Comparison of ENCODE assay signal across 18 cellular contexts in the genomic region with DNA sequence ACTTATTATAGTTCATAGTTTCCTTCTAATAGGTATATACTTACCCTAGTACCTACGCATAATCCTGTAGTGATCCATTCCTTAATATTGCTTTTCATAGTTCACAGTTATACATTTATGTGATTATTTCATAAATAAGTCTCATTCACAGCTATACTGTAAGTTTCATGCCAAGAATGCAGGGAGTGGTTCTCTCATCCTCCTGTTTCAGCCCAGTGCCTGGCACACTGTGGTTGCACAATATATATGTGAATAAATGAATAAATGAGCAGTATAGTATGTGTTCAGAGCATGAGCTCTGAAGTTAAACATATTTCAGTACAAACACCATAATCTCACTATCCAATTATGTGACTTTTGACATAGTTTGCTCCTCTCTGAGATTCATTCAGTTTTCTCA.
DNase-seq lines count a peak whose midpoint lies in the region; ATAC-seq and TF ChIP-seq lines count a peak whose summit lies in the region.
"Had no signal": no experiment of that assay in that cellular context is flagged by ENCODE, and none has a peak within 500 bp of the region (broad histone marks: within the 10 kb centered on the region; RNA-seq: fewer than 3 reads in every experiment).

No MANE protein-coding gene starts in this region.

- no peak overlapping the region for H3K4me3 ChIP-seq in CD4-positive, alpha-beta memory T cell (ENCODE audit: low read length in 2 of 2)
- H3K4me3 ChIP-seq in choroid plexus epithelial cell (ENCODE audit: low read depth, low read length) (no peak overlapping the region), mesendoderm (ENCODE audit: low read length) (no peak overlapping the region)
- H3K4me3 ChIP-seq: right atrium auricular region had no signal

- H3K23ac ChIP-seq in mesendoderm (ENCODE audit: low read length), result no peak overlapping the region

- H3K9me3 ChIP-seq in CD4-positive, alpha-beta memory T cell (ENCODE audit: control insufficient read depth in 1 of 2, low read length in 2 of 2), result no peaks in the 10 kb centered on the region
- H3K9me3 ChIP-seq: Caco-2, right atrium auricular region had no signal

- H3K79me2 ChIP-seq in mesendoderm (ENCODE audit: control insufficient read depth, insufficient read depth, low read length), result no peaks in the 10 kb centered on the region

- H2BK120ac ChIP-seq in mesendoderm (ENCODE audit: low read depth, low read length), result no peak overlapping the region

- H3K36me3 Mint-ChIP-seq in CD4-positive, alpha-beta memory T cell, result peaks cover 16 to 24% of the 10 kb centered on the region in 2 donors
- H3K36me3 Mint-ChIP-seq in natural killer cell treated with Interleukin-12 subunit alpha and Interleukin-12 subunit beta and Interleukin-15 and Interleukin-18, amount 100 ng/mL, for 72 hours, result no peaks in the 10 kb centered on the region
- H3K36me3 Mint-ChIP-seq: WTC11 had no signal

- POLR2A ChIA-PET in CD4-positive, alpha-beta memory T cell (lab: Charles Lee; ENCODE audit: partially characterized antibody), result interaction anchor here (1.1 to 6.4 kb wide), 9 partner anchors 11 to 162 kb away, joined by 3 to 30 read pairs (median 4); a partner anchor contains a TSS

- no peak overlapping the region for H3K4me2 ChIP-seq in mesendoderm (ENCODE audit: low read length)

- no peak overlapping the region for H2BK5ac ChIP-seq in mesendoderm (ENCODE audit: low read length)

- intact Hi-C loops in CD4-positive, alpha-beta memory T cell (cut with micrococcal nuclease), result no loop called here

- no CpG with 5 or more reads among the region's 1 CpG for WGBS in mesendoderm (ENCODE audit: extremely low coverage, insufficient coverage, low lambda C conversion rate)

- no peak overlapping the region for H3K27ac ChIP-seq in CD4-positive, alpha-beta memory T cell (ENCODE audit: low read depth, low read length)
- no peak overlapping the region for H3K27ac ChIP-seq in mesendoderm (ENCODE audit: low read depth, low read length)

- no peaks in the 10 kb centered on the region for H3K36me3 ChIP-seq in CD4-positive, alpha-beta memory T cell (ENCODE audit: insufficient read depth, low read length)
- H3K36me3 ChIP-seq in mesendoderm (ENCODE audit: control insufficient read depth, insufficient read depth, low read length), result no peaks in the 10 kb centered on the region
- H3K36me3 ChIP-seq: brain microvascular endothelial cell, right atrium auricular region had no signal

- no peaks in the 10 kb centered on the region for H3K27me3 ChIP-seq in CD4-positive, alpha-beta memory T cell (ENCODE audit: insufficient read depth, low read length)
- H3K27me3 ChIP-seq in mesendoderm (ENCODE audit: insufficient read depth, low read length, poor library complexity), result no peaks in the 10 kb centered on the region
- H3K27me3 ChIP-seq: brain microvascular endothelial cell, right atrium auricular region had no signal

- TF ChIP-seq CTCF in choroid plexus epithelial cell (conservative IDR thresholded peaks at IDR 0.05; ENCODE audit: low read depth, low read length) (no peak), omental fat pad (IDR thresholded peaks at IDR 0.05) (no peak)

- peak overlapping the region in 1 of 8 donors; percentile 27 for H3K4me3 Mint-ChIP-seq in CD4-positive, alpha-beta memory T cell
- no peak overlapping the region for H3K4me3 Mint-ChIP-seq in natural killer cell treated with Interleukin-12 subunit alpha and Interleukin-12 subunit beta and Interleukin-15 and Interleukin-18, amount 100 ng/mL, for 72 hours
- H3K4me3 Mint-ChIP-seq: T-helper 1 cell treated with Interleukin-12 subunit alpha and Interleukin-12 subunit beta and Interleukin-4 antibody, amounts not matched to agents 30 μg/mL and 1 μg/mL, for 36 hours; WTC11 had no signal

- H3K9ac ChIP-seq in mesendoderm (ENCODE audit: low read length), result no peak overlapping the region

- no peak overlapping the region for H4K8ac ChIP-seq in mesendoderm (ENCODE audit: low read depth, low read length)

- no peaks in the 10 kb centered on the region for H3K27me3 Mint-ChIP-seq in CD4-positive, alpha-beta memory T cell
- H3K27me3 Mint-ChIP-seq in natural killer cell treated with Interleukin-12 subunit alpha and Interleukin-12 subunit beta and Interleukin-15 and Interleukin-18, amount 100 ng/mL, for 72 hours, result no peaks in the 10 kb centered on the region

- H3K4me1 Mint-ChIP-seq in CD4-positive, alpha-beta memory T cell, result peaks cover 56 to 85% (median 70%) of the 10 kb centered on the region in 4 donors
- H3K4me1 Mint-ChIP-seq in natural killer cell treated with Interleukin-12 subunit alpha and Interleukin-12 subunit beta and Interleukin-15 and Interleukin-18, amount 100 ng/mL, for 72 hours (ENCODE audit: low read depth in 2 of 2), result peaks cover 28 to 40% of the 10 kb centered on the region in 2 donors

- no peak overlapping the region for H3K4ac ChIP-seq in mesendoderm (ENCODE audit: low read depth, low read length)

- H3K4me1 ChIP-seq in CD4-positive, alpha-beta memory T cell (ENCODE audit: insufficient read depth, low read length), result peaks cover 51% of the 10 kb centered on the region
- no peaks in the 10 kb centered on the region for H3K4me1 ChIP-seq in mesendoderm (ENCODE audit: control insufficient read depth, low read depth, low read length)

- no peak overlapping the region for H2BK15ac ChIP-seq in mesendoderm (replicated peaks; ENCODE audit: low read depth)

- peak; percentile 29 for ATAC-seq in omental fat pad (ENCODE audit: low FRiP score)
- ATAC-seq in natural killer cell treated with Interleukin-12 subunit alpha and Interleukin-12 subunit beta and Interleukin-15 and Interleukin-18, amount 100 ng/mL, for 72 hours, result no peak
- ATAC-seq: WTC11 had no signal

- no peak overlapping the region for H3K56ac ChIP-seq in mesendoderm (ENCODE audit: low read length)

- no peaks in the 10 kb centered on the region for H3K9me3 Mint-ChIP-seq in CD4-positive, alpha-beta memory T cell
- no peaks in the 10 kb centered on the region for H3K9me3 Mint-ChIP-seq in natural killer cell treated with Interleukin-12 subunit alpha and Interleukin-12 subunit beta and Interleukin-15 and Interleukin-18, amount 100 ng/mL, for 72 hours
- H3K9me3 Mint-ChIP-seq: T-helper 1 cell treated with Interleukin-12 subunit alpha and Interleukin-12 subunit beta and Interleukin-4 antibody, amounts not matched to agents 30 μg/mL and 1 μg/mL, for 36 hours; WTC11 had no signal

- no peak overlapping the region for H4K5ac ChIP-seq in mesendoderm (ENCODE audit: low read length)

- peak overlapping the region in 6 of 7 donors; percentile 4 to 61 (median 52) for H3K27ac Mint-ChIP-seq in CD4-positive, alpha-beta memory T cell
- H3K27ac Mint-ChIP-seq in natural killer cell treated with Interleukin-12 subunit alpha and Interleukin-12 subunit beta and Interleukin-15 and Interleukin-18, amount 100 ng/mL, for 72 hours, result peak overlapping the region in 1 of 2 donors; percentile 67
- H3K27ac Mint-ChIP-seq: T-helper 1 cell treated with Interleukin-12 subunit alpha and Interleukin-12 subunit beta and Interleukin-4 antibody, amounts not matched to agents 30 μg/mL and 1 μg/mL, for 36 hours; WTC11 had no signal

- H3K18ac ChIP-seq in mesendoderm (ENCODE audit: low read length), result no peak overlapping the region

- DNase-seq in CD4-positive, alpha-beta memory T cell, result no peak
- DNase-seq in NCI-H226 (peak; percentile 67), choroid plexus epithelial cell (ENCODE audit: low read depth) (peak; percentile 58), omental fat pad (ENCODE audit: low spot score) (no peak), mesendoderm (no peak)
- DNase-seq in activated CD8-positive, alpha-beta memory T cell treated with anti-CD3 and anti-CD28 coated beads for 24 hours, result no peak
- DNase-seq in natural killer cell treated with Interleukin-12 subunit alpha and Interleukin-12 subunit beta and Interleukin-15 and Interleukin-18, amount 100 ng/mL, for 72 hours (ENCODE audit: low spot score), result no peak
- DNase-seq: activated CD8-positive, alpha-beta memory T cell treated with anti-CD3 and anti-CD28 coated beads, Interleukin-2, amount 50 U/mL, for 4 hours; activated naive CD4-positive, alpha-beta T cell treated with Interleukin-2 at 50 U/mL for 16 hours; brain microvascular endothelial cell; Caco-2; islet precursor cell; NCI-H1694 treated with DMSO at 0.1 percent for 48 hours; NCI-H446 treated with DMSO at 0.1 percent for 48 hours; RPMI8226 had no signal

- CTCF ChIA-PET in CD4-positive, alpha-beta memory T cell (lab: Charles Lee; ENCODE audit: partially characterized antibody), result interaction anchor here (1.4 to 4.7 kb wide), 5 partner anchors 9 to 116 kb away, joined by 3 to 21 read pairs (median 5); a partner anchor contains a TSS

- no peaks in the 10 kb centered on the region for H3K79me1 ChIP-seq in mesendoderm (ENCODE audit: low read length)

- H2AK5ac ChIP-seq in mesendoderm (ENCODE audit: low read length), result no peak overlapping the region

Comparison
In these comparisons a context has a peak if more than half of its experiments do, and no peak if none do; other contexts are left out.
1. DNase-seq: peak in NCI-H226 (single experiment) and choroid plexus epithelial cell (single experiment); none in CD4-positive, alpha-beta memory T cell (0 of 5), omental fat pad (single experiment), activated CD8-positive, alpha-beta memory T cell treated with anti-CD3 and anti-CD28 coated beads for 24 hours (single experiment), mesendoderm (single experiment) and natural killer cell treated with Interleukin-12 subunit alpha and Interleukin-12 subunit beta and Interleukin-15 and Interleukin-18, amount 100 ng/mL, for 72 hours (single experiment).